In genomic region chr1:7636801-7637526, GRCh38 we compare ENCODE assay signal across 1 cellular context.
TF ChIP-seq lines count a peak whose summit lies in the region.

No MANE protein-coding gene starts in this region.

TF ChIP-seq in SK-N-SH treated with all-trans-retinoic acid at 6 μM for 48 hours, 23 proteins besides CTCF, POLR2A, EP300 and RAD21 (continued from another document):
- TF ChIP-seq ZFP3 (CRISPR knock-in tag; IDR thresholded peaks at IDR 0.05), result no peak
- TF ChIP-seq OSR1 (CRISPR knock-in tag; IDR thresholded peaks at IDR 0.05), result no peak
- no peak for TF ChIP-seq ARNTL (CRISPR knock-in tag; IDR thresholded peaks at IDR 0.05; ENCODE audit: borderline replicate concordance, low read depth)
- no peak for TF ChIP-seq TOX (CRISPR knock-in tag; IDR thresholded peaks at IDR 0.05; ENCODE audit: borderline replicate concordance)
- no peak for TF ChIP-seq ZNF8 (CRISPR knock-in tag; IDR thresholded peaks at IDR 0.05)
- TF ChIP-seq CREB5 (CRISPR knock-in tag; IDR thresholded peaks at IDR 0.05; ENCODE audit: low read depth), result no peak
- no peak for TF ChIP-seq TCF4 (CRISPR knock-in tag; IDR thresholded peaks at IDR 0.05; ENCODE audit: borderline replicate concordance)
- TF ChIP-seq PPARA (CRISPR knock-in tag; IDR thresholded peaks at IDR 0.05; ENCODE audit: borderline replicate concordance), result no peak
- TF ChIP-seq ISL1 (CRISPR knock-in tag; IDR thresholded peaks at IDR 0.05), result no peak
- TF ChIP-seq, protein P1, sequence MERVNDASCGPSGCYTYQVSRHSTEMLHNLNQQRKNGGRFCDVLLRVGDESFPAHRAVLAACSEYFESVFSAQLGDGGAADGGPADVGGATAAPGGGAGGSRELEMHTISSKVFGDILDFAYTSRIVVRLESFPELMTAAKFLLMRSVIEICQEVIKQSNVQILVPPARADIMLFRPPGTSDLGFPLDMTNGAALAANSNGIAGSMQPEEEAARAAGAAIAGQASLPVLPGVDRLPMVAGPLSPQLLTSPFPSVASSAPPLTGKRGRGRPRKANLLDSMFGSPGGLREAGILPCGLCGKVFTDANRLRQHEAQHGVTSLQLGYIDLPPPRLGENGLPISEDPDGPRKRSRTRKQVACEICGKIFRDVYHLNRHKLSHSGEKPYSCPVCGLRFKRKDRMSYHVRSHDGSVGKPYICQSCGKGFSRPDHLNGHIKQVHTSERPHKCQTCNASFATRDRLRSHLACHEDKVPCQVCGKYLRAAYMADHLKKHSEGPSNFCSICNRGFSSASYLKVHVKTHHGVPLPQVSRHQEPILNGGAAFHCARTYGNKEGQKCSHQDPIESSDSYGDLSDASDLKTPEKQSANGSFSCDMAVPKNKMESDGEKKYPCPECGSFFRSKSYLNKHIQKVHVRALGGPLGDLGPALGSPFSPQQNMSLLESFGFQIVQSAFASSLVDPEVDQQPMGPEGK (CRISPR knock-in tag; IDR thresholded peaks at IDR 0.05; ENCODE audit: borderline replicate concordance), result no peak
- TF ChIP-seq, protein P2, sequence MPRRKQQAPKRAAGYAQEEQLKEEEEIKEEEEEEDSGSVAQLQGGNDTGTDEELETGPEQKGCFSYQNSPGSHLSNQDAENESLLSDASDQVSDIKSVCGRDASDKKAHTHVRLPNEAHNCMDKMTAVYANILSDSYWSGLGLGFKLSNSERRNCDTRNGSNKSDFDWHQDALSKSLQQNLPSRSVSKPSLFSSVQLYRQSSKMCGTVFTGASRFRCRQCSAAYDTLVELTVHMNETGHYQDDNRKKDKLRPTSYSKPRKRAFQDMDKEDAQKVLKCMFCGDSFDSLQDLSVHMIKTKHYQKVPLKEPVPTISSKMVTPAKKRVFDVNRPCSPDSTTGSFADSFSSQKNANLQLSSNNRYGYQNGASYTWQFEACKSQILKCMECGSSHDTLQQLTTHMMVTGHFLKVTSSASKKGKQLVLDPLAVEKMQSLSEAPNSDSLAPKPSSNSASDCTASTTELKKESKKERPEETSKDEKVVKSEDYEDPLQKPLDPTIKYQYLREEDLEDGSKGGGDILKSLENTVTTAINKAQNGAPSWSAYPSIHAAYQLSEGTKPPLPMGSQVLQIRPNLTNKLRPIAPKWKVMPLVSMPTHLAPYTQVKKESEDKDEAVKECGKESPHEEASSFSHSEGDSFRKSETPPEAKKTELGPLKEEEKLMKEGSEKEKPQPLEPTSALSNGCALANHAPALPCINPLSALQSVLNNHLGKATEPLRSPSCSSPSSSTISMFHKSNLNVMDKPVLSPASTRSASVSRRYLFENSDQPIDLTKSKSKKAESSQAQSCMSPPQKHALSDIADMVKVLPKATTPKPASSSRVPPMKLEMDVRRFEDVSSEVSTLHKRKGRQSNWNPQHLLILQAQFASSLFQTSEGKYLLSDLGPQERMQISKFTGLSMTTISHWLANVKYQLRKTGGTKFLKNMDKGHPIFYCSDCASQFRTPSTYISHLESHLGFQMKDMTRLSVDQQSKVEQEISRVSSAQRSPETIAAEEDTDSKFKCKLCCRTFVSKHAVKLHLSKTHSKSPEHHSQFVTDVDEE (CRISPR knock-in tag; IDR thresholded peaks at IDR 0.05), result no peak
- no peak for TF ChIP-seq ZNF565 (CRISPR knock-in tag; conservative IDR thresholded peaks at IDR 0.05; ENCODE audit: low read depth)
